8 cellular contexts compared by ENCODE assay signal in genomic region chr10:118046491-118047362, GRCh38. TPM values are rescaled to one million over a fixed set of nuclear protein-coding genes. Genes with fewer than 3 reads are reported as not detected.
A peak's percentile ranks its signal among the peaks of the same experiment; 100 is the strongest.
DNase-seq lines count a peak whose midpoint lies in the region; ATAC-seq lines count a peak whose summit lies in the region.

Gene RAB11FIP2, minus strand, starts transcription at chr10:118046941. Its CDS starts 778 bp downstream, at chr10:118046163.

- no peaks in the 10 kb centered on the region for H3K9me3 ChIP-seq in mononuclear cell (ENCODE audit: low read depth, low read length)

- peak; percentile 90 for DNase-seq in D341Med (ENCODE audit: low spot score)
- peak; percentile 79 for DNase-seq in HT1080 (ENCODE audit: low read depth)
- peak; percentile 74 for DNase-seq in NOMO-1 treated with DMSO at 0.1 percent for 48 hours (lab: John Stamatoyannopoulos, UW; ENCODE audit: unreplicated experiment)
- DNase-seq in activated CD8-positive, alpha-beta memory T cell treated with anti-CD3 and anti-CD28 coated beads, Interleukin-2, amount 50 U/mL, for 48 hours = peak; percentile 96
- DNase-seq in epidermal melanocyte (ENCODE audit: insufficient read length, low spot score) = peak; percentile 85
- DNase-seq in stimulated activated CD8-positive, alpha-beta memory T cell treated with anti-CD3 and anti-CD28 coated beads, Interleukin-2, amount 100 ng/mL, for 48 hours (ENCODE audit: low read depth in 2 of 2) = peak; percentile 90 to 92

- peak; percentile 96 for ATAC-seq in GM21367 (IDR thresholded peaks at IDR 0.05; ENCODE audit: unreplicated experiment)

- peak within 1 kb of the TSS; percentile 70 for H3K4me3 ChIP-seq in mononuclear cell (ENCODE audit: low read length)

- H3K4me1 ChIP-seq in mononuclear cell (ENCODE audit: insufficient read depth, low read length) = peaks cover 22% of the 10 kb centered on the region

- no peaks in the 10 kb centered on the region for H3K27me3 ChIP-seq in mononuclear cell (ENCODE audit: insufficient read depth, low read length)

RNA-seq across cellular contexts. Expression of gene RAB11FIP2, which starts in this region (rescaled TPM):
- total RNA-seq in HT1080 (2014; rRNA removed; shearing (Covaris generic)) = 8.2 and 12.3 TPM in 2 replicates
- 11.0 and 14.3 TPM in 2 replicates for polyA plus RNA-seq in HT1080 (2015; cell fraction: cytosol; rRNA removed)
- 15.0 TPM in 2 replicates for polyA plus RNA-seq in HT1080 (2015; cell fraction: nucleus; rRNA removed)
- total RNA-seq in mononuclear cell = 62.8 TPM

Comparison
In these comparisons a context has a peak if more than half of its experiments do, and no peak if none do; other contexts are left out.
1. Peak in every context shown above with its lines: DNase-seq, ATAC-seq and H3K4me3 ChIP-seq.